ENCODE assay signal across 2 cellular contexts in the genomic region with DNA sequence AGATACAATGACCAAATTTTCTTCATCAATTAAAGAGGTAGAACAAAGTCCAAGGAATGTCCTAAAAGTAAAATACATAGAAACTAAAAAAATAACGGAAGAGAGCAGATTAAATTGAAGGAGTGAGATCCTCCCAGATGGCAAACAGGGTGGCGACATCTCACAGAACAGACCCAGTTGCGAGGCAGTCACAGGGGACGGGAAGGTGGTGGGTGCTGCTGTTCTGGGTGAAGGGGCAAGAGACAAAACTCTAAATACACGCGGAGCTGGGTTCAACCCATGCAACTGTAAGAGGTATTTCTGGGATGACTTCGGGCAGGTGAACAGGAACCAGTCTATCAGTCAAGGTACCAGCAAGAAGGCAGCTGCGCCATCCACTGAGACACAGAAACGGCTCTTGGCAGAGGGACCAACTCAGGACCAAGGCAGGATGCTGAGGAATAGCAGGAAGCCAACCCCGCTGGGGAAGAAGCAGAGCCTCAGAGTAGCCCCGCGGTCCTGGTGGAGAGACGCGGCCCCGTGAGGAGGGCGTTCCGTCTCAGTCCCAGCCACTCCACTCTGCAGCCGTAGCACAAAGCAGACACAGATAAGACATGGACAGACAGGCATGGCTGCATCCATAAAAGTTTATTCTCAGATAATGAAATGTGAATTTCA.
TF ChIP-seq lines count a peak whose summit lies in the region.

No MANE protein-coding gene starts in this region.

TF ChIP-seq in SK-N-SH, 30 proteins besides CTCF, POLR2A, EP300 and RAD21 (continued from another document):
- TF ChIP-seq RCOR1 (IDR thresholded peaks at IDR 0.05; ENCODE audit: low read length) (no peak), FOSL2 (IDR thresholded peaks at IDR 0.05; ENCODE audit: borderline replicate concordance, low read depth) (no peak), RXRA (IDR thresholded peaks at IDR 0.05; ENCODE audit: borderline replicate concordance, low read depth) (no peak), FOXJ3 (CRISPR knock-in tag; IDR thresholded peaks at IDR 0.05) (no peak), SMC3 (IDR thresholded peaks at IDR 0.05; ENCODE audit: low read depth, low read length) (no peak), TEAD4 (IDR thresholded peaks at IDR 0.05; ENCODE audit: borderline replicate concordance, insufficient read depth) (no peak), NFIC (IDR thresholded peaks at IDR 0.05; ENCODE audit: borderline replicate concordance) (no peak), JUND (IDR thresholded peaks at IDR 0.05) (no peak)
- TF ChIP-seq, protein P1, sequence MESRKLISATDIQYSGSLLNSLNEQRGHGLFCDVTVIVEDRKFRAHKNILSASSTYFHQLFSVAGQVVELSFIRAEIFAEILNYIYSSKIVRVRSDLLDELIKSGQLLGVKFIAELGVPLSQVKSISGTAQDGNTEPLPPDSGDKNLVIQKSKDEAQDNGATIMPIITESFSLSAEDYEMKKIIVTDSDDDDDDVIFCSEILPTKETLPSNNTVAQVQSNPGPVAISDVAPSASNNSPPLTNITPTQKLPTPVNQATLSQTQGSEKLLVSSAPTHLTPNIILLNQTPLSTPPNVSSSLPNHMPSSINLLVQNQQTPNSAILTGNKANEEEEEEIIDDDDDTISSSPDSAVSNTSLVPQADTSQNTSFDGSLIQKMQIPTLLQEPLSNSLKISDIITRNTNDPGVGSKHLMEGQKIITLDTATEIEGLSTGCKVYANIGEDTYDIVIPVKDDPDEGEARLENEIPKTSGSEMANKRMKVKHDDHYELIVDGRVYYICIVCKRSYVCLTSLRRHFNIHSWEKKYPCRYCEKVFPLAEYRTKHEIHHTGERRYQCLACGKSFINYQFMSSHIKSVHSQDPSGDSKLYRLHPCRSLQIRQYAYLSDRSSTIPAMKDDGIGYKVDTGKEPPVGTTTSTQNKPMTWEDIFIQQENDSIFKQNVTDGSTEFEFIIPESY (IDR thresholded peaks at IDR 0.05; ENCODE audit: borderline replicate concordance, low read depth) = no peak

TF ChIP-seq in SK-N-SH treated with all-trans-retinoic acid at 6 μM for 48 hours, 23 proteins besides CTCF, POLR2A, EP300 and RAD21 (continued from another document):
- TF ChIP-seq POU6F1 (CRISPR knock-in tag; IDR thresholded peaks at IDR 0.05; ENCODE audit: borderline replicate concordance, low read depth) = no peak
- no peak for TF ChIP-seq ISL1 (CRISPR knock-in tag; IDR thresholded peaks at IDR 0.05)
- no peak for TF ChIP-seq GLIS3 (CRISPR knock-in tag; IDR thresholded peaks at IDR 0.05)
- TF ChIP-seq, protein P2, sequence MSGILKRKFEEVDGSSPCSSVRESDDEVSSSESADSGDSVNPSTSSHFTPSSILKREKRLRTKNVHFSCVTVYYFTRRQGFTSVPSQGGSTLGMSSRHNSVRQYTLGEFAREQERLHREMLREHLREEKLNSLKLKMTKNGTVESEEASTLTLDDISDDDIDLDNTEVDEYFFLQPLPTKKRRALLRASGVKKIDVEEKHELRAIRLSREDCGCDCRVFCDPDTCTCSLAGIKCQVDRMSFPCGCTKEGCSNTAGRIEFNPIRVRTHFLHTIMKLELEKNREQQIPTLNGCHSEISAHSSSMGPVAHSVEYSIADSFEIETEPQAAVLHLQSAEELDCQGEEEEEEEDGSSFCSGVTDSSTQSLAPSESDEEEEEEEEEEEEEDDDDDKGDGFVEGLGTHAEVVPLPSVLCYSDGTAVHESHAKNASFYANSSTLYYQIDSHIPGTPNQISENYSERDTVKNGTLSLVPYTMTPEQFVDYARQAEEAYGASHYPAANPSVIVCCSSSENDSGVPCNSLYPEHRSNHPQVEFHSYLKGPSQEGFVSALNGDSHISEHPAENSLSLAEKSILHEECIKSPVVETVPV (CRISPR knock-in tag; IDR thresholded peaks at IDR 0.05) = no peak
- TF ChIP-seq SNAI2 (CRISPR knock-in tag; IDR thresholded peaks at IDR 0.05) = no peak
- TF ChIP-seq RARB (CRISPR knock-in tag; IDR thresholded peaks at IDR 0.05) = no peak
- TF ChIP-seq CSDC2 (CRISPR knock-in tag; IDR thresholded peaks at IDR 0.05) = no peak
- TF ChIP-seq OSR1 (CRISPR knock-in tag; IDR thresholded peaks at IDR 0.05) = no peak
- no peak for TF ChIP-seq PPARA (CRISPR knock-in tag; IDR thresholded peaks at IDR 0.05; ENCODE audit: borderline replicate concordance)
